8 cellular contexts compared by ENCODE assay signal in the genomic region with DNA sequence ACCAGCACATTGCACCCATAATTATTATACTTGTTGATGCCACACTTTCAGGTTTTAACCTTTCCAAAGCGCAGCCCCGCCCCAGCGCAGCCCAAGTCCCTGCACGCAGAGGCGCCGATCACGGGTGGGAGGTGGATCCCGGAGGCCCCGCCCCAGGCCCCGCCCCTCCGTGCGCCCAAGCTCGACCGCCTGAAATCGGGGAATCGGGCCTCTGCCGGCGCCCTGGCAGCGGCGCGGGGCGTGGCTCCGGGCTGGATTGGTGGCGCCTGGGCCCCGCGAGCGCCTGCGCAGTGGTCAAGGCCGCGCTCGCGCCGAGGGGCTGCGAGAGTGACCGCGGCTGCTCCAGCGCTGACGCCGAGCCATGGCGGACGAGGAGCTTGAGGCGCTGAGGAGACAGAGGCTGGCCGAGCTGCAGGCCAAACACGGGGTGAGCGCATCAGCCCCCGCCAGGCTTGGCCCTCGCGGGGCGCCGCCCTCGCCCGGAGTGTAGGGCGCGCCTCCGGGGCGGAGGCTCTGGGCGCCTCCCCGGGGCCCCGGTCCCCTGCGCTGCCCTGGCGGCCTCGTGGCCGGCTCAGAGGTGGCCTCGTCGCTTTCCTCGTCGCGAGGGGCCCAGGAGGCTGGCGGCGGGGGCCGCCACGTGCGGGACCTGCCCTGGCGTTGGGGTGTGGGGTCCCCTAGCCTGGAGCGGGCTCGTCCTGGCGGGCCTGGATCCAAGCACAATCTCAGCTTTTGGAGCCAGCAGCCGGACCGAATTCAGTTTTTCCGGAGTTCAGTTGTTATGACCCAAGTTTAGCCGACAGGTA. TPM values are rescaled to one million over a fixed set of nuclear protein-coding genes. Genes with fewer than 3 reads are reported as not detected.
DNase-seq lines count a peak whose midpoint lies in the region; ATAC-seq, FAIRE-seq and TF ChIP-seq lines count a peak whose summit lies in the region.

A gene with protein sequence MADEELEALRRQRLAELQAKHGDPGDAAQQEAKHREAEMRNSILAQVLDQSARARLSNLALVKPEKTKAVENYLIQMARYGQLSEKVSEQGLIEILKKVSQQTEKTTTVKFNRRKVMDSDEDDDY (plus strand): TSS at position 290 of the 803 bp plus-strand sequence. CDS start 72 bp downstream, at position 362.

- peak within 1 kb of the TSS; percentile 86 for H2AFZ ChIP-seq in parathyroid adenoma

- H3K4me3 ChIP-seq in adipocyte (ENCODE audit: low read length) (peak within 1 kb of the TSS; percentile 99), cardiac muscle cell (peak within 1 kb of the TSS; percentile 77), parathyroid adenoma (ENCODE audit: low read depth, low read length) (peak within 1 kb of the TSS; percentile 81), tibial artery (peak within 1 kb of the TSS; percentile 96 to 100)

- peak; percentile 88 for FAIRE-seq in GM12892 (lab: Jason Lieb, UNC)

- intact Hi-C loops in tibial artery (cut with DNase I; ENCODE audit: low total_unique reads): loop anchor here (10.0 kb wide), 2 partner anchors 94 to 176 kb away; a partner anchor contains a TSS

- ATAC-seq in HG02798 (IDR thresholded peaks at IDR 0.05; ENCODE audit: poor library complexity, unreplicated experiment): peak; percentile 95

- H3K27me3 ChIP-seq in adipocyte (replicated peaks; ENCODE audit: control insufficient read depth, insufficient read depth, low read length): no peaks in the 10 kb centered on the region
- H3K27me3 ChIP-seq in cardiac muscle cell: peaks cover 7% of the 10 kb centered on the region
- H3K27me3 ChIP-seq in parathyroid adenoma (ENCODE audit: control insufficient read depth, insufficient read depth, low read length): no peaks in the 10 kb centered on the region
- H3K27me3 ChIP-seq in tibial artery: no peaks in the 10 kb centered on the region

- peaks cover 3% of the 10 kb centered on the region for H3K79me2 ChIP-seq in parathyroid adenoma

- H3K9me3 ChIP-seq in adipocyte (ENCODE audit: control insufficient read depth, low read length) (no peaks in the 10 kb centered on the region), cardiac muscle cell (ENCODE audit: low read depth) (no peaks in the 10 kb centered on the region), parathyroid adenoma (ENCODE audit: control insufficient read depth, low read length) (no peaks in the 10 kb centered on the region), tibial artery (no peaks in the 10 kb centered on the region)

- peak within 1 kb of the TSS; percentile 93 for H3K4me2 ChIP-seq in parathyroid adenoma (ENCODE audit: low read length)

- peak; percentile 89 for TF ChIP-seq POLR2A in GM12892 (IDR thresholded peaks at IDR 0.05; ENCODE audit: low read depth, low read length)

- TF ChIP-seq CTCF in cardiac muscle cell (IDR thresholded peaks at IDR 0.05; ENCODE audit: low read depth, low read length) (no peak), parathyroid adenoma (IDR thresholded peaks at IDR 0.05) (no peak), tibial artery (IDR thresholded peaks at IDR 0.05) (no peak)

- H3K36me3 ChIP-seq in adipocyte (ENCODE audit: control insufficient read depth, insufficient read depth, low read length, severe bottlenecking): peaks cover 27% of the 10 kb centered on the region
- peaks cover 18% of the 10 kb centered on the region for H3K36me3 ChIP-seq in cardiac muscle cell
- no peaks in the 10 kb centered on the region for H3K36me3 ChIP-seq in parathyroid adenoma (ENCODE audit: control insufficient read depth, insufficient read depth, low read length)
- peaks cover 14 to 24% (median 22%) of the 10 kb centered on the region in 3 donors for H3K36me3 ChIP-seq in tibial artery

- H3K27ac ChIP-seq in cardiac muscle cell (peak within 1 kb of the TSS; percentile 84), parathyroid adenoma (peak within 1 kb of the TSS; percentile 21), tibial artery (peak within 1 kb of the TSS; percentile 90 to 91)

- peak; percentile 93 for DNase-seq in GM12892 (ENCODE audit: insufficient read length)
- DNase-seq in NCI-H1417 treated with DMSO at 0.1 percent for 48 hours (lab: John Stamatoyannopoulos, UW): peak; percentile 66
- peak; percentile 95 for DNase-seq in T follicular helper cell (ENCODE audit: low read depth)
- peak; percentile 98 for DNase-seq in adipocyte (ENCODE audit: low read depth)
- peak; percentile 97 for DNase-seq in cardiac muscle cell (ENCODE audit: low read depth in 1 of 2, low spot score in 1 of 2)
- DNase-seq in tibial artery: peak; percentile 95 to 98

- H3K4me1 ChIP-seq in adipocyte (ENCODE audit: control insufficient read depth, insufficient read depth, low read length) (peaks cover 13% of the 10 kb centered on the region), cardiac muscle cell (ENCODE audit: low read depth) (no peaks in the 10 kb centered on the region), parathyroid adenoma (no peaks in the 10 kb centered on the region), tibial artery (peaks cover 0 to 13% (median 9%) of the 10 kb centered on the region in 4 donors)

- peak within 1 kb of the TSS; percentile 96 for H3K9ac ChIP-seq in adipocyte (ENCODE audit: low read length)
- peak within 1 kb of the TSS; percentile 3 for H3K9ac ChIP-seq in parathyroid adenoma

RNA-seq across cellular contexts. Expression of the gene that starts here (rescaled TPM):
- polyA plus RNA-seq in GM12892 (2012; ENCODE audit: missing spikeins): 298 TPM
- total RNA-seq in cardiac muscle cell: 236 and 250 TPM in 2 replicates
- polyA plus RNA-seq in cardiac muscle cell: 245 and 275 TPM in 2 replicates

Comparison
In these comparisons a context has a peak if more than half of its experiments do, and no peak if none do; other contexts are left out.
1. Peak in every context shown above with its lines: DNase-seq, ATAC-seq, H3K4me3 ChIP-seq and H3K27ac ChIP-seq.
2. H3K27ac ChIP-seq: peak in every context shown above with its lines; median percentile 90 in tibial artery; 84 in cardiac muscle cell; 21 in parathyroid adenoma.